In the genomic region with DNA sequence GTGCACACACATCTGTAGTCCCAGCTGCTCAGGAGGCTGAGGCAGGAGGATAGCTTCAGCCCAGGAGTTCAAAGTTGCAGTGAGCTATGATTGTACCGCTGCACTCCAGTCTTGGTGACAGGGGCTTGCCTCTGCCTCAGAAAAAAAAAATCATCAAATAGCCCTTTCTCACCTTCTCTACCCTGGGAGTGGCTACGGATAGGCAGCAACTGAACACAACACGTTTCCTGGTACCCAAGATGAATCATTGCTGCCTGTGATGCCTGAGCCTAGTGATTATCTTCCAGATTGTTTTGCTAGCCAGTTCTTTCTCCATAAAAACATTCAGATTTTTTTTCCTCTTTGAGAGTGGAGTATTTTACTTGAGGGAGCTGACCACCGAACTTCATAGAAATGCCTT, we compare ENCODE assay signal across 9 cellular contexts. TPM values are rescaled to one million over a fixed set of nuclear protein-coding genes. Genes with fewer than 3 reads are reported as not detected.
DNase-seq lines count a peak whose midpoint lies in the region; ATAC-seq and TF ChIP-seq lines count a peak whose summit lies in the region.
"Had no signal": no experiment of that assay in that cellular context is flagged by ENCODE, and none has a peak within 500 bp of the region (broad histone marks: within the 10 kb centered on the region; RNA-seq: fewer than 3 reads in every experiment).

No MANE protein-coding gene starts in this region.

- no peak overlapping the region for H2AFZ ChIP-seq in mesenchymal stem cell (ENCODE audit: low read depth, low read length)

- TF ChIP-seq CTCF in CD4-positive, alpha-beta T cell (IDR thresholded peaks at IDR 0.05): no peak
- no peak for TF ChIP-seq CTCF in glutamatergic neuron (IDR thresholded peaks at IDR 0.05; ENCODE audit: partially characterized antibody, unreplicated experiment)

- H3K4me1 Mint-ChIP-seq in CD4-positive, alpha-beta T cell (ENCODE audit: low read depth): peaks cover 93% of the 10 kb centered on the region
- peaks cover 4% of the 10 kb centered on the region for H3K4me1 Mint-ChIP-seq in glutamatergic neuron (ENCODE audit: low read depth, unreplicated experiment)

- no peaks in the 10 kb centered on the region for H3K9me3 ChIP-seq in CD4-positive, alpha-beta T cell (ENCODE audit: control insufficient read depth, low read length)
- H3K9me3 ChIP-seq in KOPT-K1 (ENCODE audit: insufficient read depth, low read length, poor library complexity, severe bottlenecking) (no peaks in the 10 kb centered on the region), mesenchymal stem cell (ENCODE audit: control insufficient read depth, low read length) (no peaks in the 10 kb centered on the region)

- H3K18ac ChIP-seq in mesenchymal stem cell (ENCODE audit: low read depth in 1 of 2, low read length in 2 of 2): no peak overlapping the region

- H2BK5ac ChIP-seq in mesenchymal stem cell (ENCODE audit: low read depth, low read length, poor library complexity, severe bottlenecking): no peak overlapping the region

- H3K36me3 Mint-ChIP-seq in CD4-positive, alpha-beta T cell (ENCODE audit: low read depth): peaks cover 33% of the 10 kb centered on the region
- peaks cover 0 to 5% of the 10 kb centered on the region in 2 donors for H3K36me3 Mint-ChIP-seq in activated naive CD4-positive, alpha-beta T cell treated with anti-CD3 and anti-CD28 coated beads, Interleukin-2, amount 50 U/mL, for 72 hours
- no peaks in the 10 kb centered on the region for H3K36me3 Mint-ChIP-seq in glutamatergic neuron (ENCODE audit: unreplicated experiment)

- H3K27me3 Mint-ChIP-seq in CD4-positive, alpha-beta T cell: no peaks in the 10 kb centered on the region
- H3K27me3 Mint-ChIP-seq in glutamatergic neuron (ENCODE audit: unreplicated experiment): peaks cover 5% of the 10 kb centered on the region

- peak overlapping the region; percentile 58 for H3K27ac ChIP-seq in CD4-positive, alpha-beta T cell (ENCODE audit: low read depth, low read length)
- peak overlapping the region; percentile 64 for H3K27ac ChIP-seq in KOPT-K1 (ENCODE audit: low read depth, low read length, poor library complexity, severe bottlenecking)
- H3K27ac ChIP-seq in mesenchymal stem cell (ENCODE audit: low read length, poor library complexity, severe bottlenecking): no peak overlapping the region

- H3K4me2 ChIP-seq in mesenchymal stem cell (ENCODE audit: low read length, poor library complexity, severe bottlenecking): no peak overlapping the region

- DNase-seq in CD4-positive, alpha-beta T cell: peak in 3 of 10 experiments; percentile 29 to 44 (median 39)
- no peak for DNase-seq in activated naive CD4-positive, alpha-beta T cell treated with anti-CD3 and anti-CD28 coated beads, Interleukin-2, amount 50 U/mL, for 72 hours (ENCODE audit: low spot score in 2 of 2)
- DNase-seq in mesenchymal stem cell: peak; percentile 45
- no peak for DNase-seq in NCI-H774 (lab: John Stamatoyannopoulos, UW)
- no peak for DNase-seq in glutamatergic neuron
- DNase-seq: NCI-H1417 treated with DMSO at 0.1 percent for 48 hours had no signal

- no peak overlapping the region for H4K8ac ChIP-seq in mesenchymal stem cell (ENCODE audit: low read length)

- H3K23ac ChIP-seq in mesenchymal stem cell (ENCODE audit: low read length in 2 of 2): no peak overlapping the region

- H3K9me3 Mint-ChIP-seq in CD4-positive, alpha-beta T cell: no peaks in the 10 kb centered on the region
- no peaks in the 10 kb centered on the region for H3K9me3 Mint-ChIP-seq in activated naive CD4-positive, alpha-beta T cell treated with anti-CD3 and anti-CD28 coated beads, Interleukin-2, amount 50 U/mL, for 72 hours
- H3K9me3 Mint-ChIP-seq in glutamatergic neuron (ENCODE audit: unreplicated experiment): no peaks in the 10 kb centered on the region

- WGBS in mesenchymal stem cell: 75% methylated on average over 4 of the region's 4 CpGs

- H3K36me3 ChIP-seq in KOPT-K1 (ENCODE audit: insufficient read depth, low read length): peaks cover 10% of the 10 kb centered on the region
- peaks cover 4 to 6% of the 10 kb centered on the region in 2 experiments for H3K36me3 ChIP-seq in mesenchymal stem cell (ENCODE audit: control insufficient read depth in 1 of 2, insufficient read depth in 2 of 2, low read depth in 1 of 2, low read length in 2 of 2)

- H2BK12ac ChIP-seq in mesenchymal stem cell (ENCODE audit: low read length in 2 of 2): no peak overlapping the region

- peak overlapping the region; percentile 39 for H3K4me3 Mint-ChIP-seq in CD4-positive, alpha-beta T cell
- H3K4me3 Mint-ChIP-seq in glutamatergic neuron (ENCODE audit: unreplicated experiment): no peak overlapping the region

- H2BK120ac ChIP-seq in mesenchymal stem cell (ENCODE audit: low read depth, low read length): no peak overlapping the region

- peaks cover 12% of the 10 kb centered on the region for H3K4me1 ChIP-seq in mesenchymal stem cell (ENCODE audit: control insufficient read depth, insufficient read depth, low read depth, low read length)

- no peak overlapping the region for H3K4ac ChIP-seq in mesenchymal stem cell (ENCODE audit: low read depth in 1 of 2, low read length in 2 of 2)

- peaks cover 38% of the 10 kb centered on the region for H3K79me1 ChIP-seq in mesenchymal stem cell (replicated peaks; ENCODE audit: low read length, poor library complexity, severe bottlenecking)

- H3K9ac ChIP-seq in mesenchymal stem cell (ENCODE audit: low read length): peak overlapping the region; percentile 77

- no peak overlapping the region for H2AK5ac ChIP-seq in mesenchymal stem cell (ENCODE audit: low read length, severe bottlenecking)

- no peak overlapping the region for H3K14ac ChIP-seq in mesenchymal stem cell (ENCODE audit: low read length in 2 of 2)

- no peak overlapping the region for H4K91ac ChIP-seq in mesenchymal stem cell (ENCODE audit: low read length)

- no peaks in the 10 kb centered on the region for H3K27me3 ChIP-seq in CD4-positive, alpha-beta T cell (ENCODE audit: control insufficient read depth, insufficient read depth, low read length)
- H3K27me3 ChIP-seq in mesenchymal stem cell (ENCODE audit: control insufficient read depth in 1 of 2, insufficient read depth in 1 of 2, low read length in 2 of 2): no peaks in the 10 kb centered on the region

- CTCF ChIA-PET in CD4-positive, alpha-beta T cell (lab: Charles Lee): interaction anchor here (0.5 to 1.2 kb wide), 3 partner anchors 12 to 1499 kb away, joined by 3 read pairs; no protein-coding TSS in a partner anchor

- ATAC-seq in CD4-positive, alpha-beta T cell (ENCODE audit: poor library complexity): peak; percentile 51
- peak; percentile 60 to 75 for ATAC-seq in activated naive CD4-positive, alpha-beta T cell treated with anti-CD3 and anti-CD28 coated beads, Interleukin-2, amount 50 U/mL, for 72 hours
- ATAC-seq in HG03378 (IDR thresholded peaks at IDR 0.05; ENCODE audit: unreplicated experiment) (no peak), GM21529 (IDR thresholded peaks at IDR 0.05; ENCODE audit: unreplicated experiment) (no peak)

- no peak overlapping the region for H3K4me3 ChIP-seq in mesenchymal stem cell (ENCODE audit: insufficient read depth in 1 of 2, low read depth in 1 of 2, low read length in 2 of 2)

- intact Hi-C loops in CD4-positive, alpha-beta T cell (cut with DNase I, micrococcal nuclease): no loop called here

- H2BK15ac ChIP-seq in mesenchymal stem cell (ENCODE audit: low read depth, poor library complexity, severe bottlenecking): no peak overlapping the region

- POLR2A ChIA-PET in CD4-positive, alpha-beta T cell (lab: Charles Lee): interaction anchor here (0.6 to 1.4 kb wide), 3 partner anchors 22 to 683 kb away, joined by 3 to 6 read pairs (median 4); no protein-coding TSS in a partner anchor

- peak overlapping the region; percentile 90 for H3K27ac Mint-ChIP-seq in CD4-positive, alpha-beta T cell
- H3K27ac Mint-ChIP-seq in activated naive CD4-positive, alpha-beta T cell treated with anti-CD3 and anti-CD28 coated beads, Interleukin-2, amount 50 U/mL, for 72 hours: peak overlapping the region; percentile 78 to 81
- H3K27ac Mint-ChIP-seq in glutamatergic neuron (ENCODE audit: unreplicated experiment): no peak overlapping the region

RNA-seq across cellular contexts. Expression of a gene that starts 13.5 kb away (rescaled TPM):
- 10 to 100 TPM; 86.4 to 89.2 TPM for total RNA-seq in CD4-positive, alpha-beta T cell
- 10 to 100 TPM; 46.6 to 48.1 TPM for total RNA-seq in activated naive CD4-positive, alpha-beta T cell treated with anti-CD3 and anti-CD28 coated beads, Interleukin-2, amount 50 U/mL, for 72 hours
- 8.0 TPM for polyA plus RNA-seq in mesenchymal stem cell (2013, experiment 1 of 2)
- 7.8 TPM for polyA plus RNA-seq in mesenchymal stem cell (2013, experiment 2 of 2)
- total RNA-seq in glutamatergic neuron (ENCODE audit: unreplicated experiment): 54.5 TPM

Comparison
In these comparisons a context has a peak if more than half of its experiments do, and no peak if none do; other contexts are left out.
1. ATAC-seq: peak in CD4-positive, alpha-beta T cell (single experiment) and activated naive CD4-positive, alpha-beta T cell treated with anti-CD3 and anti-CD28 coated beads, Interleukin-2, amount 50 U/mL, for 72 hours (2 of 2); none in HG03378 (single experiment) and GM21529 (single experiment).